In the genomic region with DNA sequence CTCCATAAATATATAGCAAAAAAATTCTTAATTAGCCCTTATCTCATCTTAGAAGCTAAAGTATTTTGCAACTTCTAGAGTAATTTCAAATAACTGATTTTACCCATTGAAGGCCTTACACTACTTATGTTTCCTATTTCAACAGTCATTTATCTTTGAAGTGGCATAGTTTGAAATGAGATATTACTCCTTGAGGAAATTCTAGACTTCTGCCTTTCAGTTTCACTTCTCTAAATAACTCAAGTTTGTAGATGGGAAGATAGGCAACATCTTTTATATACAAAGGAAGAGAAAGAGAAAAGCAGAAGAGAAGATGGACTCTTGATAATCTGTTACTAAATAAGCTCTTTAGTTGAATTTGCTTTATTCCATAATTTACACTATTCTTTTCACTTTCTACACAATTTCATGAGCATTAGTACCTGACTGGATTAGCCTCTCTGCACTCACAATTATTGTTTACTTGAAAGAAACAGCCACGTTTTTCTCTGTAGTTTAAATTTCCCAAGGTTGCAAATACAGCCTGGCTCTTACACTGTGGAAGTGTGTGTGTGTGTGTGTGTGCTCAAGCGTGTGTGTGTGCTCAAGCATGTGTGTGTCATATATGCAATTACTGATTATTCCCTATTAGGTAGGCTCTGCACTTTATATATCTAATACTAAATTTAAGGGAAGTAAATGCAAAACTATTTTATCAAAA, we compare ENCODE assay signal across 10 cellular contexts.
A peak's percentile ranks its signal among the peaks of the same experiment; 100 is the strongest.
DNase-seq lines count a peak whose midpoint lies in the region; ATAC-seq lines count a peak whose summit lies in the region.
"Had no signal": no experiment of that assay in that cellular context is flagged by ENCODE, and none has a peak within 500 bp of the region (broad histone marks: within the 10 kb centered on the region; RNA-seq: fewer than 3 reads in every experiment).

No MANE protein-coding gene starts in this region.

- peaks cover 9% of the 10 kb centered on the region for H3K4me1 Mint-ChIP-seq in T-helper 1 cell treated with Interleukin-12 subunit alpha and Interleukin-12 subunit beta and Interleukin-4 antibody, amounts not matched to agents 30 μg/mL and 1 μg/mL, for 36 hours (ENCODE audit: low read depth)

- H3K9me3 Mint-ChIP-seq in T-helper 1 cell treated with Interleukin-12 subunit alpha and Interleukin-12 subunit beta and Interleukin-4 antibody, amounts not matched to agents 30 μg/mL and 1 μg/mL, for 36 hours = peaks cover 28% of the 10 kb centered on the region

- H3K27ac Mint-ChIP-seq in T-helper 1 cell treated with Interleukin-12 subunit alpha and Interleukin-12 subunit beta and Interleukin-4 antibody, amounts not matched to agents 30 μg/mL and 1 μg/mL, for 36 hours = peak overlapping the region; percentile 58

- ATAC-seq in GM19324 (IDR thresholded peaks at IDR 0.05; ENCODE audit: low FRiP score, unreplicated experiment) (peak; percentile 67), HG03108 (IDR thresholded peaks at IDR 0.05; ENCODE audit: unreplicated experiment) (peak; percentile 100)

- peaks cover 29% of the 10 kb centered on the region for H3K36me3 Mint-ChIP-seq in T-helper 1 cell treated with Interleukin-12 subunit alpha and Interleukin-12 subunit beta and Interleukin-4 antibody, amounts not matched to agents 30 μg/mL and 1 μg/mL, for 36 hours (ENCODE audit: low read depth)

- peaks cover 9% of the 10 kb centered on the region for H3K27me3 Mint-ChIP-seq in T-helper 1 cell treated with Interleukin-12 subunit alpha and Interleukin-12 subunit beta and Interleukin-4 antibody, amounts not matched to agents 30 μg/mL and 1 μg/mL, for 36 hours (ENCODE audit: low read depth)

- H3K4me3 Mint-ChIP-seq in T-helper 1 cell treated with Interleukin-12 subunit alpha and Interleukin-12 subunit beta and Interleukin-4 antibody, amounts not matched to agents 30 μg/mL and 1 μg/mL, for 36 hours = peak overlapping the region; percentile 46

- peak; percentile 5 for DNase-seq in Ammon's horn (ENCODE audit: low spot score)
- no peak for DNase-seq in COR-L47 (lab: John Stamatoyannopoulos, UW)
- no peak for DNase-seq in DMS 273 treated with DMSO at 0.1 percent for 48 hours (lab: John Stamatoyannopoulos, UW)
- no peak for DNase-seq in kidney glomerular epithelial cell (lab: John Stamatoyannopoulos, UW)
- no peak for DNase-seq in NCI-H345 (lab: John Stamatoyannopoulos, UW)
- DNase-seq: dorsolateral prefrontal cortex, upper lobe of left lung had no signal
